In the genomic region with DNA sequence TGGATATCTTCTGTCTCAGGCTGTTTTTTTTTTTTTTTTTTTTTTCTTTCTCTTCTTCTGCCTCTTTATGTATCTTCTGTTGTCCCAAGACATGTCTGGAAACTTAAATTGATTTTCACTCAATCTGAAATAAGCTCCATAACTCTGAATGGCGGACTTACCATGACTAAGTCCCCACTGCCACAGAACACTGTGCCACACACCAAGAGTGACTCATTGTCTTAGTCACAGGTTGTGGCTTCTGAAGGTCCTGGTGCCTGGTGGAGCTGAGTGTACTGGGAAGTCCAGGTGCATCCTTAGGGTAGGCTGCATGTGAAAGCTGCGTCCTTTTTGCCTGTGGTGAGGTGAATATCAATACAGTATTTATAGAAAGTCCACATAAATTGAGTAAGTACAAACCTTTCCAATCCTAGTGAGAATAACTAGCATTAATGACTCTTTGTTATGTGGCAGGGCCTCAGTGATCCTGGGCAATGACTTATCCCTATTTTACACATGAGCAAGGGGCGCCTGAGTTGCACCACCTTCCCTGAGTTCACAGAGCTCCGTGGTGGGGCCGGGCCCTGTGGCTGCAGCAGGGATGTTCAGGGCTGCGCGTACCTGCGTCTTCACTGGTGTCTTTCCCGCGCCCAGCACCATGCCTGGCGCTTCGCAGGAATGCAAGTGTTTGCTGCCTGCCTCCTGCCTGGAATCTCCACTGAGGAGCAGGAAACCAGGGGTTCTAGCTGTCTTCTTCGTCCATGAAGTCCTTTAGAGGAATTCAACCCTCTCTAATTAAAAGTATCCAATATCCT, we compare ENCODE assay signal across 10 cellular contexts. TPM values are rescaled to one million over a fixed set of nuclear protein-coding genes. Genes with fewer than 3 reads are reported as not detected.
DNase-seq lines count a peak whose midpoint lies in the region; ATAC-seq lines count a peak whose summit lies in the region.
"Had no signal": no experiment of that assay in that cellular context is flagged by ENCODE, and none has a peak within 500 bp of the region (broad histone marks: within the 10 kb centered on the region; RNA-seq: fewer than 3 reads in every experiment).

No MANE protein-coding gene starts in this region.

- DNase-seq in ACHN (peak; percentile 89), HT-29 (ENCODE audit: low spot score) (peak; percentile 65), iris pigment epithelial cell (ENCODE audit: low read depth) (peak; percentile 93), NCI-H1092 treated with DMSO at 0.1 percent for 48 hours (lab: John Stamatoyannopoulos, UW) (no peak), medulla oblongata (ENCODE audit: extremely low spot score) (no peak), NCI-H345 treated with DMSO at 0.1 percent for 48 hours (lab: John Stamatoyannopoulos, UW; ENCODE audit: unreplicated experiment) (no peak)
- DNase-seq in activated T-cell treated with anti-CD3 and anti-CD28 coated beads, Interleukin-2, amount 50 U/mL, for 4 hours: peak; percentile 43
- DNase-seq: Right ventricle myocardium superior had no signal

- peaks cover 4% of the 10 kb centered on the region for H3K9me3 Mint-ChIP-seq in activated T-cell treated with anti-CD3 and anti-CD28 coated beads, Interleukin-2, amount 50 U/mL, for 4 hours

- peak overlapping the region; percentile 73 for H3K4me3 Mint-ChIP-seq in activated T-cell treated with anti-CD3 and anti-CD28 coated beads, Interleukin-2, amount 50 U/mL, for 4 hours

- in situ Hi-C loops in ACHN (cut with HindIII; ENCODE audit: low pct_ligation_motif_present, low pct_unique_long_range_greater_than_20kb, low sequenced_read_pairs): no loop called here

- H3K4me1 Mint-ChIP-seq in activated T-cell treated with anti-CD3 and anti-CD28 coated beads, Interleukin-2, amount 50 U/mL, for 4 hours (ENCODE audit: low read depth): peaks cover 45% of the 10 kb centered on the region

- peaks cover 46% of the 10 kb centered on the region for H3K36me3 Mint-ChIP-seq in activated T-cell treated with anti-CD3 and anti-CD28 coated beads, Interleukin-2, amount 50 U/mL, for 4 hours (ENCODE audit: insufficient read depth)

- H3K27me3 Mint-ChIP-seq in activated T-cell treated with anti-CD3 and anti-CD28 coated beads, Interleukin-2, amount 50 U/mL, for 4 hours (ENCODE audit: low read depth): no peaks in the 10 kb centered on the region

- ATAC-seq in activated T-cell treated with anti-CD3 and anti-CD28 coated beads, Interleukin-2, amount 50 U/mL, for 4 hours: peak; percentile 52 to 53
- ATAC-seq in HG03159 (IDR thresholded peaks at IDR 0.05; ENCODE audit: unreplicated experiment): no peak
- ATAC-seq: gastroesophageal sphincter had no signal

RNA-seq across cellular contexts. Expression of gene PFKP, which starts 4.3 kb away (rescaled TPM):
- 178 and 185 TPM in 2 replicates for total RNA-seq in HT-29 (2014; rRNA removed; shearing (Covaris generic))
- total RNA-seq in activated T-cell treated with anti-CD3 and anti-CD28 coated beads, Interleukin-2, amount 50 U/mL, for 4 hours: 100 to 1,000 TPM; 239 to 271 (median 253) TPM

Comparison
In these comparisons a context has a peak if more than half of its experiments do, and no peak if none do; other contexts are left out.
1. DNase-seq: peak in ACHN (single experiment), HT-29 (single experiment), activated T-cell treated with anti-CD3 and anti-CD28 coated beads, Interleukin-2, amount 50 U/mL, for 4 hours (single experiment) and iris pigment epithelial cell (single experiment); none in NCI-H1092 treated with DMSO at 0.1 percent for 48 hours (single experiment), medulla oblongata (single experiment) and NCI-H345 treated with DMSO at 0.1 percent for 48 hours (single experiment).